ENCODE assay signal across 6 cellular contexts in the genomic region with DNA sequence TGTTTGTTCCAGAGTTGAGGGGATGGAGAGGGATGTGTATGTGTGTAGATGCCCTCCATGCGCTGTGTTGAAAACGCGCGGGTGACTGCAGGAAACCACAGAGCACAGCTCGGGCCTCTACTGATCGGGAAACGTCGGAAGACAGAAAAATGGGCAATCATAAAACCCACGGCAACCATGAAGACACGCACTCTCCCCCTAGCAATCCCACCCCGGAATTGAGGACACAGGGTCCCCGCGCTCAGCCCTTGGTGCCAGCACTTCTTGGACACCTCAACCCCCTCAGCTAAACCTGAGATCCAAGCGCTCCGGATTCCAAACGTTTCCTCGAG. TPM values are rescaled to one million over a fixed set of nuclear protein-coding genes. Genes with fewer than 3 reads are reported as not detected.
A peak's percentile ranks its signal among the peaks of the same experiment; 100 is the strongest.
DNase-seq lines count a peak whose midpoint lies in the region; ATAC-seq and TF ChIP-seq lines count a peak whose summit lies in the region.

No MANE protein-coding gene starts in this region.

- DNase-seq in stimulated activated naive CD8-positive, alpha-beta T cell treated with anti-CD3 and anti-CD28 coated beads, Interleukin-15, Interleukin-2, amounts not matched to agents 100 U/mL and 50 U/mL, for 24 hours: no peak
- DNase-seq in adrenal gland (peak in 3 of 7 donors; percentile 28 to 38 (median 33)), HuH-7 (ENCODE audit: low spot score) (no peak)

- H3K36me3 Mint-ChIP-seq in stimulated activated naive CD8-positive, alpha-beta T cell treated with anti-CD3 and anti-CD28 coated beads, Interleukin-15, Interleukin-2, amounts not matched to agents 100 ng/mL and 50 ng/mL, for 24 hours (ENCODE audit: low read depth): peaks cover 57% of the 10 kb centered on the region

- H3K27ac ChIP-seq in adrenal gland: peak overlapping the region; percentile 73 to 92 (median 82)
- peak overlapping the region; percentile 95 for H3K27ac ChIP-seq in muscle layer of duodenum (ENCODE audit: low read length)

- H3K4me3 ChIP-seq in adrenal gland (peak overlapping the region; percentile 53 to 94 (median 72)), muscle layer of duodenum (ENCODE audit: low read depth in 1 of 2, low read length in 2 of 2) (peak overlapping the region; percentile 77 to 95)

- no peak for ATAC-seq in stimulated activated naive CD8-positive, alpha-beta T cell treated with anti-CD3 and anti-CD28 coated beads, Interleukin-15, Interleukin-2, amounts not matched to agents 100 U/mL and 50 U/mL, for 24 hours
- no peak for ATAC-seq in GM21528 (IDR thresholded peaks at IDR 0.05; ENCODE audit: low FRiP score, unreplicated experiment)

- H3K27me3 ChIP-seq in adrenal gland (no peaks in the 10 kb centered on the region), muscle layer of duodenum (ENCODE audit: low read depth, low read length) (no peaks in the 10 kb centered on the region)

- peak overlapping the region; percentile 96 for H3K4me3 Mint-ChIP-seq in stimulated activated naive CD8-positive, alpha-beta T cell treated with anti-CD3 and anti-CD28 coated beads, Interleukin-15, Interleukin-2, amounts not matched to agents 100 ng/mL and 50 ng/mL, for 24 hours

- peak overlapping the region; percentile 99 for H3K27ac Mint-ChIP-seq in stimulated activated naive CD8-positive, alpha-beta T cell treated with anti-CD3 and anti-CD28 coated beads, Interleukin-15, Interleukin-2, amounts not matched to agents 100 ng/mL and 50 ng/mL, for 24 hours

- no peaks in the 10 kb centered on the region for H3K27me3 Mint-ChIP-seq in stimulated activated naive CD8-positive, alpha-beta T cell treated with anti-CD3 and anti-CD28 coated beads, Interleukin-15, Interleukin-2, amounts not matched to agents 100 ng/mL and 50 ng/mL, for 24 hours

- no peak for TF ChIP-seq POLR2A in adrenal gland (IDR thresholded peaks at IDR 0.05)

- H3K9me3 ChIP-seq in adrenal gland (replicated peaks in 1 of 3): no peaks in the 10 kb centered on the region
- H3K9me3 ChIP-seq in muscle layer of duodenum (ENCODE audit: control insufficient read depth in 1 of 2, low read length in 2 of 2): no peaks in the 10 kb centered on the region

- no peaks in the 10 kb centered on the region for H3K9me3 Mint-ChIP-seq in stimulated activated naive CD8-positive, alpha-beta T cell treated with anti-CD3 and anti-CD28 coated beads, Interleukin-15, Interleukin-2, amounts not matched to agents 100 ng/mL and 50 ng/mL, for 24 hours

- TF ChIP-seq CTCF in adrenal gland (IDR thresholded peaks at IDR 0.05): no peak

- H3K4me1 ChIP-seq in adrenal gland (replicated peaks in 1 of 2): peaks cover 23 to 54% of the 10 kb centered on the region in 2 donors
- peaks cover 15 to 40% of the 10 kb centered on the region in 2 donors for H3K4me1 ChIP-seq in muscle layer of duodenum (ENCODE audit: control insufficient read depth in 1 of 2, insufficient read depth in 2 of 2, low read length in 2 of 2)

- 0 to 2% (median 1%) methylated on average over 12 to 17 of the region's 17 CpGs for WGBS in adrenal gland, 4 donors

- H3K36me3 ChIP-seq in adrenal gland (replicated peaks in 1 of 2) (peaks cover 0 to 12% of the 10 kb centered on the region in 2 donors), muscle layer of duodenum (ENCODE audit: control insufficient read depth in 1 of 2, insufficient read depth in 2 of 2, low read length in 2 of 2) (peaks cover 6 to 9% of the 10 kb centered on the region in 2 donors)

- intact Hi-C loops in adrenal gland (cut with DNase I): no loop called here

- peaks cover 68% of the 10 kb centered on the region for H3K4me1 Mint-ChIP-seq in stimulated activated naive CD8-positive, alpha-beta T cell treated with anti-CD3 and anti-CD28 coated beads, Interleukin-15, Interleukin-2, amounts not matched to agents 100 ng/mL and 50 ng/mL, for 24 hours (ENCODE audit: low read depth)

RNA-seq across cellular contexts. Expression of gene UQCC3, which starts 0.2 kb away (rescaled TPM):
- total RNA-seq in adrenal gland: 10 to 100 TPM; 10.2 to 21.3 (median 14.3) TPM
- 10 to 100 TPM in 2 of 3 donors, 1 to 10 TPM in 1; 2.2 to 25.7 (median 25.7) TPM for polyA plus RNA-seq in adrenal gland

RNA-seq across cellular contexts. Expression of gene LBHD1, which starts 0.8 kb away (rescaled TPM):
- total RNA-seq in adrenal gland: 10 to 100 TPM in 2 of 8 donors, 1 to 10 TPM in 6; 1.1 to 22.0 (median 8.3) TPM
- polyA plus RNA-seq in adrenal gland: 10 to 100 TPM; 16.5 to 30.4 (median 17.5) TPM

RNA-seq across cellular contexts. Expression of gene CSKMT, which starts 6.1 kb away (rescaled TPM):
- total RNA-seq in adrenal gland: 10 to 100 TPM in 2 of 8 donors, 1 to 10 TPM in 5, not detected in 1; 2.8 to 15.0 (median 7.9) TPM
- polyA plus RNA-seq in adrenal gland: 10 to 100 TPM in 2 of 3 donors, 1 to 10 TPM in 1; 1.9 to 37.2 (median 20.6) TPM

RNA-seq across cellular contexts. Expression of gene C11orf98, which starts 6.2 kb away (rescaled TPM):
- 10 to 100 TPM; 42.8 to 70.7 (median 49.7) TPM for total RNA-seq in adrenal gland
- 100 to 1,000 TPM in 2 of 3 donors, 10 to 100 TPM in 1; 95.8 to 142 (median 104) TPM for polyA plus RNA-seq in adrenal gland

RNA-seq across cellular contexts. Expression of gene UBXN1, which starts 7.6 kb away (rescaled TPM):
- total RNA-seq in adrenal gland: 100 to 1,000 TPM in 6 of 8 donors, 10 to 100 TPM in 2; 81.3 to 308 (median 153) TPM
- polyA plus RNA-seq in adrenal gland: 100 to 1,000 TPM; 114 to 225 (median 177) TPM
